Comparison of ENCODE assay signal across 8 cellular contexts in genomic region chr22:36237462-36238347, GRCh38. TPM values are rescaled to one million over a fixed set of nuclear protein-coding genes. Genes with fewer than 3 reads are reported as not detected.
DNase-seq lines count a peak whose midpoint lies in the region; ATAC-seq lines count a peak whose summit lies in the region.

No MANE protein-coding gene starts in this region.

- no peak for ATAC-seq in stimulated activated memory B cell treated with anti-CD40 and anti-IgM and Interleukin-4, amounts not matched to agents 10 μg/mL and 1 μg/mL and 100 μg/mL, for 72 hours
- no peak for ATAC-seq in HG02852 (IDR thresholded peaks at IDR 0.05; ENCODE audit: unreplicated experiment)

- H3K4me3 Mint-ChIP-seq in immature natural killer cell, result peak overlapping the region; percentile 93 to 100 (median 99)
- peak overlapping the region; percentile 93 for H3K4me3 Mint-ChIP-seq in stimulated activated memory B cell treated with anti-CD40 and anti-IgM and Interleukin-4, amounts not matched to agents 10 μg/mL and 1 μg/mL and 100 μg/mL, for 72 hours

- DNase-seq in activated effector memory CD4-positive, alpha-beta T cell treated with anti-CD3 and anti-CD28 coated beads, Interleukin-2, amount 50 U/mL, for 16 hours, result peak; percentile 73
- no peak for DNase-seq in activated effector memory CD4-positive, alpha-beta T cell treated with Interleukin-2 at 50 U/mL for 16 hours
- peak; percentile 37 for DNase-seq in activated naive CD4-positive, alpha-beta T cell treated with anti-CD3 and anti-CD28 coated beads, Interleukin-2, amount 50 U/mL, for 16 hours
- DNase-seq in immature natural killer cell (peak; percentile 20 to 29 (median 26)), NCI-H2029 treated with DMSO at 0.1 percent for 48 hours (lab: John Stamatoyannopoulos, UW) (no peak), NCI-H446 treated with DMSO at 0.1 percent for 48 hours (lab: John Stamatoyannopoulos, UW) (no peak)

- H3K27me3 Mint-ChIP-seq in immature natural killer cell (ENCODE audit: low read depth in 3 of 3), result peaks cover 0 to 8% (median 5%) of the 10 kb centered on the region in 3 donors
- no peaks in the 10 kb centered on the region for H3K27me3 Mint-ChIP-seq in stimulated activated memory B cell treated with anti-CD40 and anti-IgM and Interleukin-4, amounts not matched to agents 10 μg/mL and 1 μg/mL and 100 μg/mL, for 72 hours

- H3K4me1 Mint-ChIP-seq in immature natural killer cell, result peaks cover 59 to 72% of the 10 kb centered on the region in 2 donors
- peaks cover 73% of the 10 kb centered on the region for H3K4me1 Mint-ChIP-seq in stimulated activated memory B cell treated with anti-CD40 and anti-IgM and Interleukin-4, amounts not matched to agents 10 μg/mL and 1 μg/mL and 100 μg/mL, for 72 hours

- H3K9me3 Mint-ChIP-seq in immature natural killer cell, result peaks cover 0 to 5% (median 0%) of the 10 kb centered on the region in 6 donors
- peaks cover 2% of the 10 kb centered on the region for H3K9me3 Mint-ChIP-seq in stimulated activated memory B cell treated with anti-CD40 and anti-IgM and Interleukin-4, amounts not matched to agents 10 μg/mL and 1 μg/mL and 100 μg/mL, for 72 hours

- H3K36me3 Mint-ChIP-seq in immature natural killer cell, result peaks cover 26 to 42% (median 31%) of the 10 kb centered on the region in 3 donors
- H3K36me3 Mint-ChIP-seq in stimulated activated memory B cell treated with anti-CD40 and anti-IgM and Interleukin-4, amounts not matched to agents 10 μg/mL and 1 μg/mL and 100 μg/mL, for 72 hours, result peaks cover 47% of the 10 kb centered on the region

- peak overlapping the region; percentile 96 to 99 (median 99) for H3K27ac Mint-ChIP-seq in immature natural killer cell
- peak overlapping the region; percentile 97 for H3K27ac Mint-ChIP-seq in stimulated activated memory B cell treated with anti-CD40 and anti-IgM and Interleukin-4, amounts not matched to agents 10 μg/mL and 1 μg/mL and 100 μg/mL, for 72 hours

RNA-seq across cellular contexts. Expression of gene APOL2, which starts 1.6 kb away (rescaled TPM):
- 10 to 100 TPM; 22.4 to 42.4 (median 22.9) TPM for polyA plus RNA-seq in immature natural killer cell

RNA-seq across cellular contexts. Expression of gene APOL1, which starts 15.2 kb away (rescaled TPM):
- 10 to 100 TPM in 2 of 3 donors, 1 to 10 TPM in 1; 8.7 to 65.8 (median 14.8) TPM for polyA plus RNA-seq in immature natural killer cell

RNA-seq across cellular contexts. Expression of gene APOL4, which starts 36.1 kb away (rescaled TPM):
- under 1 TPM in 2 of 3 donors, not detected in 1; 0.25 to 0.27 TPM for polyA plus RNA-seq in immature natural killer cell

Comparison
In these comparisons a context has a peak if more than half of its experiments do, and no peak if none do; other contexts are left out.
1. DNase-seq: peak in activated effector memory CD4-positive, alpha-beta T cell treated with anti-CD3 and anti-CD28 coated beads, Interleukin-2, amount 50 U/mL, for 16 hours (single experiment), activated naive CD4-positive, alpha-beta T cell treated with anti-CD3 and anti-CD28 coated beads, Interleukin-2, amount 50 U/mL, for 16 hours (single experiment) and immature natural killer cell (3 of 3); none in activated effector memory CD4-positive, alpha-beta T cell treated with Interleukin-2 at 50 U/mL for 16 hours (single experiment), NCI-H2029 treated with DMSO at 0.1 percent for 48 hours (single experiment) and NCI-H446 treated with DMSO at 0.1 percent for 48 hours (single experiment).